ENCODE assay signal across 8 cellular contexts in the genomic region with DNA sequence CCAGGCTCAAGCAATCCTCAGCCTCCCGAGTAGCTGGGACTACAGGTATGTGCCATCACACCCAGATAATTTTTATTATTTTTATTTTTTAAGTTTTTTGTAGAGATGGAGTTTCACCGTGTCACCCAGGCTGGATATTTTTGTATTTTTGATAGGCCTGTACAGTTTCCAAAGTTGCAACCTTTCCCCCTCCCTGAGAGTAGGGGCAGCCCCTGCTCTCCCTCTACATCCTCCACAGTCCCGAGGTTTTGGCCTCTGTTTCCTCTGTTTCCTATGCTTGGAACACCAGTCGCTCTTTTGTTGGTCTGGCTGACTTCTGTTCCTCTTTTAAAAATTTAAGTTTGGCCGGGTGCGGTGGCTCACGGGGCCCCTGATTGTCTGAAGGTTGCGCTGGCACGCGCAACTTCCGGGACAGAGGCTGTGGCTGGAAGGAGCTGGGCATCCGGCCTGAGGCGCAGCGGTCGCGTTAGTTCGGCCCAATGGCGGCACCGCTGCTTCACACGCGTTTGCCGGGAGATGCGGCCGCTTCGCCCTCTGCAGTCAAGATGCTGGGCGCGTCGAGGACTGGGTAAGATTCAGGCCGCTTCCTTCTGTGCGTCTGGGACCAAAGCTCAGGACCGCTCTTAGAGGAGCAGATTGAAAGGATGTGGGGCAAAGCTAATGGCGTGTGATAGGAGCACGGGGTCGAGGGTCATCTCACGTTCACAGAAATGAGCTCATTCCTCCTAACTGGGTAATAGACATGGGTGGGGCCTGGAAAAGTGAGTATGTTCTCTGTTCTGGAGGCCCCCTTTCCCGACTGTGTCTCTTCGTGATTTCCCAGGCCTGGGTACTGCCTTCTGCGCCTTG.
DNase-seq lines count a peak whose midpoint lies in the region; ATAC-seq and TF ChIP-seq lines count a peak whose summit lies in the region.
"Not testable (repeated sequence)": the region's sequence is repeated elsewhere in the genome, so short reads cannot be mapped to it uniquely, and the experiment has no call there.

No MANE protein-coding gene starts in this region.

- DNase-seq in HFF-Myc (ENCODE audit: extremely low read depth, low read depth) (peak; percentile 2), NAMALWA (ENCODE audit: low spot score) (peak; percentile 60), brain microvascular endothelial cell (peak; percentile 7), iPS DF 4.7 (ENCODE audit: extremely low read depth, low spot score) (peak; percentile 1), sciatic nerve (ENCODE audit: low spot score) (peak; percentile 71)
- DNase-seq in activated CD4-positive, alpha-beta T cell treated with anti-CD3 and anti-CD28 coated beads, Interleukin-2, amount 50 U/mL, for 24 hours (ENCODE audit: low read depth in 1 of 2, low spot score in 1 of 2): peak; percentile 4 to 26

- H3K27me3 ChIP-seq in brain microvascular endothelial cell (replicated peaks): not testable (repeated sequence)

- in situ Hi-C loops in brain microvascular endothelial cell (cut with HindIII; ENCODE audit: low pct_ligation_motif_present, low sequenced_read_pairs): not testable (repeated sequence)

- not testable (repeated sequence) for TF ChIP-seq CTCF in HFF-Myc (IDR thresholded peaks at IDR 0.05; ENCODE audit: low read depth, low read length, missing control alignments)
- TF ChIP-seq CTCF in brain microvascular endothelial cell (IDR thresholded peaks at IDR 0.05; ENCODE audit: low read depth, low read length, missing control alignments): peak; percentile 7

- peak; percentile 98 for ATAC-seq in sciatic nerve

- not testable (repeated sequence) for H3K4me1 ChIP-seq in urinary bladder (ENCODE audit: insufficient read depth)

- TF ChIP-seq POLR2A in GM15510 (IDR thresholded peaks at IDR 0.05; ENCODE audit: borderline replicate concordance, extremely low read depth, insufficient read length): peak; percentile 53

- H3K4me3 ChIP-seq in HFF-Myc (replicated peaks; ENCODE audit: low read depth, low read length) (peak overlapping the region; percentile 32; the same call in 1 of the 2 replicates), brain microvascular endothelial cell (ENCODE audit: low read depth, low read length) (peak overlapping the region; percentile 41), urinary bladder (ENCODE audit: low read depth, low read length) (peak overlapping the region; percentile 30)

- intact Hi-C loops in sciatic nerve (cut with DNase I): not testable (repeated sequence)

- H3K36me3 ChIP-seq in brain microvascular endothelial cell (replicated peaks); urinary bladder (ENCODE audit: insufficient read depth): not testable (repeated sequence)

- 11% methylated on average over 38 of the region's 38 CpGs for WGBS in urinary bladder

- not testable (repeated sequence) for H3K27ac ChIP-seq in brain microvascular endothelial cell
- peak overlapping the region; percentile 75 for H3K27ac ChIP-seq in urinary bladder (ENCODE audit: low read depth)

Comparison
In these comparisons a context has a peak if more than half of its experiments do, and no peak if none do; other contexts are left out.
1. DNase-seq: peak in every context shown above with its lines; median percentile 71 in sciatic nerve; 60 in NAMALWA; 15 in activated CD4-positive, alpha-beta T cell treated with anti-CD3 and anti-CD28 coated beads, Interleukin-2, amount 50 U/mL, for 24 hours; 7 in brain microvascular endothelial cell; 2 in HFF-Myc; 1 in iPS DF 4.7.